ENCODE assay signal across 1 cellular context in genomic region chr4:99949034-99949998, GRCh38.
TF ChIP-seq lines count a peak whose summit lies in the region.

No MANE protein-coding gene starts in this region.

TF ChIP-seq in HepG2, 621 proteins besides CTCF, POLR2A, EP300 and RAD21 (continued from another document and continues in another):
- TF ChIP-seq ZNF335 (CRISPR knock-in tag; IDR thresholded peaks at IDR 0.05) (0 out of 2 replicates have a peak, but pooled peaks have one; percentile 23), ARID3A (IDR thresholded peaks at IDR 0.05; ENCODE audit: low read depth, low read length) (no peak), ZNF556 (CRISPR knock-in tag; IDR thresholded peaks at IDR 0.05; ENCODE audit: borderline replicate concordance) (peak; percentile 38; the same call in 1 of the 2 replicates), JUND (CRISPR knock-in tag; IDR thresholded peaks at IDR 0.05) (no peak), ZNF607 (CRISPR knock-in tag; IDR thresholded peaks at IDR 0.05; ENCODE audit: borderline replicate concordance) (no peak), ZNF180 (CRISPR knock-in tag; IDR thresholded peaks at IDR 0.05; ENCODE audit: borderline replicate concordance, low read depth) (no peak), PHF20 (CRISPR knock-in tag; IDR thresholded peaks at IDR 0.05) (0 out of 2 replicates have a peak, but pooled peaks have one; percentile 31), CEBPB (IDR thresholded peaks at IDR 0.05; ENCODE audit: borderline replicate concordance, low read depth, low read length) (peak; percentile 93), ZNF264 (CRISPR knock-in tag; IDR thresholded peaks at IDR 0.05) (peak; percentile 34; the same call in 1 of the 2 replicates), THRA (CRISPR knock-in tag; IDR thresholded peaks at IDR 0.05; ENCODE audit: borderline replicate concordance) (0 out of 2 replicates have a peak, but pooled peaks have one; percentile 25), DRAP1 (CRISPR knock-in tag; IDR thresholded peaks at IDR 0.05) (no peak), ZNF546 (CRISPR knock-in tag; conservative IDR thresholded peaks at IDR 0.05) (no peak), ZNF407 (CRISPR knock-in tag; IDR thresholded peaks at IDR 0.05; ENCODE audit: not compliant biosample characterization) (peak; percentile 32), ZNF20 (CRISPR knock-in tag; IDR thresholded peaks at IDR 0.05) (no peak; the same call in 1 of the 2 replicates), ZNF746 (CRISPR knock-in tag; IDR thresholded peaks at IDR 0.05) (no peak), STAT5B (CRISPR knock-in tag; IDR thresholded peaks at IDR 0.05) (no peak), ZNF691 (CRISPR knock-in tag; IDR thresholded peaks at IDR 0.05; ENCODE audit: borderline replicate concordance, low read depth) (no peak), ZFP37 (CRISPR knock-in tag; IDR thresholded peaks at IDR 0.05; ENCODE audit: borderline replicate concordance) (no peak), HOXA5 (CRISPR knock-in tag; IDR thresholded peaks at IDR 0.05) (no peak), PRDM15 (CRISPR knock-in tag; IDR thresholded peaks at IDR 0.05) (no peak), SMC3 (IDR thresholded peaks at IDR 0.05; ENCODE audit: low read length) (peak; percentile 61), MTA3 (CRISPR knock-in tag; IDR thresholded peaks at IDR 0.05) (no peak), ZNF891 (CRISPR knock-in tag; IDR thresholded peaks at IDR 0.05) (no peak), ZNF816 (CRISPR knock-in tag; IDR thresholded peaks at IDR 0.05; ENCODE audit: borderline replicate concordance) (peak; percentile 50; the same call in 1 of the 2 replicates), HNF4G (IDR thresholded peaks at IDR 0.05; ENCODE audit: borderline replicate concordance, low read depth, low read length) (no peak), HNF4G (CRISPR knock-in tag; IDR thresholded peaks at IDR 0.05; ENCODE audit: borderline replicate concordance, low read depth) (no peak), ZNF431 (CRISPR knock-in tag; IDR thresholded peaks at IDR 0.05; ENCODE audit: borderline replicate concordance, low read depth) (no peak), SIX1 (CRISPR knock-in tag; IDR thresholded peaks at IDR 0.05; ENCODE audit: borderline replicate concordance) (no peak), HINFP (CRISPR knock-in tag; IDR thresholded peaks at IDR 0.05; ENCODE audit: low read depth) (no peak), NR0B2 (CRISPR knock-in tag; IDR thresholded peaks at IDR 0.05) (0 out of 2 replicates have a peak, but pooled peaks have one; percentile 40), SOX6 (IDR thresholded peaks at IDR 0.05) (no peak), SOX6 (CRISPR knock-in tag; IDR thresholded peaks at IDR 0.05) (no peak; the same call in 1 of the 2 replicates), NFE2L1 (CRISPR knock-in tag; IDR thresholded peaks at IDR 0.05; ENCODE audit: borderline replicate concordance) (no peak), TEAD2 (CRISPR knock-in tag; IDR thresholded peaks at IDR 0.05) (no peak), ZSCAN22 (CRISPR knock-in tag; IDR thresholded peaks at IDR 0.05) (no peak), CEBPZ (IDR thresholded peaks at IDR 0.05; ENCODE audit: low read length) (no peak)
